Comparison of ENCODE assay signal across 8 cellular contexts in the genomic region with DNA sequence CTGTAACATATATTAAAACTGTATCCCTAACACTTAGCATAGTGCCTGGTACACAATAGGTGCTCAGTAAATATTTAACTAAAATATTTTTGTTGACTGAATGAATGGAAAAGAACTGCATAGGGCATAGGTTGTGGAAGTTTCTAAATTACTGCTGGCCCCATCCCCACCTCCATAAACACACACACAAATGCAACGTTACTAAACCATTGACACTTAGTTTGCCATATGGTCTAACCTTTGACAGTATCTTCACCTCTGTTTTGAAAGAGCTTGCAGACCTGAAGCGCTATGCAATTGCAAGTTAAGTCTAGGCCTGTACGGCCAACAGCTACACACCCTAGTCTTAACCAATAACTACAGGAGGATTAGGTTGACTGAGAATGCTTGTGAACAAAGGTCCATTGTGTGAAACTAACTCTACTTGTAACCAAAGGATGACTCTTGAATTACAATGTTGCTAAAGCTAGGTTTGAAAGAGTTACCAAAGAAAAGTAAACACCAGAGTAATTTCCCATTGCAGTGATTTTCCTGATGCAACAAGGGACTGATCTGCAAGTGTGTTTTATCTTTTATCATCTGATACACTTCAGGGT. TPM values are rescaled to one million over a fixed set of nuclear protein-coding genes. Genes with fewer than 3 reads are reported as not detected.
DNase-seq lines count a peak whose midpoint lies in the region; ATAC-seq, FAIRE-seq and TF ChIP-seq lines count a peak whose summit lies in the region.

No MANE protein-coding gene starts in this region.

- peaks cover 23% of the 10 kb centered on the region for H3K4me1 ChIP-seq in keratinocyte (ENCODE audit: control insufficient read depth, extremely low read depth, insufficient read depth, low read length)

- dilution Hi-C loops in keratinocyte (cut with MboI; ENCODE audit: extremely low pct_ligation_motif_present, low sequenced_read_pairs) = no loop called here

- peaks cover 24% of the 10 kb centered on the region for H3K4me1 Mint-ChIP-seq in activated CD8-positive, alpha-beta memory T cell treated with anti-CD3 and anti-CD28 coated beads, Interleukin-2, amount 10 ng/mL, durations not matched to agents 7 days and 5 days
- H3K4me1 Mint-ChIP-seq in activated CD8-positive, alpha-beta T cell treated with anti-CD3 and anti-CD28 coated beads for 36 hours (ENCODE audit: low read depth) = peaks cover 21% of the 10 kb centered on the region

- H3K27ac ChIP-seq in keratinocyte (ENCODE audit: control insufficient read depth, insufficient read depth, low read length) (peak overlapping the region; percentile 48), temporal lobe (ENCODE audit: low read depth, low read length) (peak overlapping the region; percentile 87)

- H3K9me3 ChIP-seq in keratinocyte (ENCODE audit: control insufficient read depth, low read depth, low read length) = no peaks in the 10 kb centered on the region

- intact Hi-C loops in activated CD8-positive, alpha-beta T cell treated with anti-CD3 and anti-CD28 coated beads for 36 hours (cut with micrococcal nuclease) = no loop called here

- no peaks in the 10 kb centered on the region for H3K27me3 ChIP-seq in keratinocyte (ENCODE audit: control insufficient read depth, extremely low read depth, insufficient read depth, low read length)

- H3K4me3 ChIP-seq in keratinocyte (ENCODE audit: control insufficient read depth in 2 of 3, extremely low read depth in 1 of 3, insufficient read depth in 2 of 3, low read depth in 1 of 3, low read length in 3 of 3) = no peak overlapping the region

- H3K27ac Mint-ChIP-seq in activated CD8-positive, alpha-beta memory T cell treated with anti-CD3 and anti-CD28 coated beads, Interleukin-2, amount 10 ng/mL, durations not matched to agents 7 days and 5 days = no peak overlapping the region
- H3K27ac Mint-ChIP-seq in activated CD8-positive, alpha-beta T cell treated with anti-CD3 and anti-CD28 coated beads for 36 hours = no peak overlapping the region

- H4K20me1 ChIP-seq in keratinocyte (ENCODE audit: control insufficient read depth, extremely low read depth, insufficient read depth, low read length) = no peaks in the 10 kb centered on the region

- no peak for TF ChIP-seq CTCF in activated CD8-positive, alpha-beta T cell treated with anti-CD3 and anti-CD28 coated beads for 36 hours (IDR thresholded peaks at IDR 0.05)
- no peak for TF ChIP-seq CTCF in keratinocyte (optimal IDR thresholded peaks at IDR 0.05 in 1 of 3, IDR thresholded peaks at IDR 0.05 in 1 of 3, conservative IDR thresholded peaks at IDR 0.05 in 1 of 3; ENCODE audit: extremely low read depth in 1 of 3, insufficient read depth in 2 of 3, low read length in 3 of 3)

- no peaks in the 10 kb centered on the region for H3K79me2 ChIP-seq in keratinocyte (ENCODE audit: control insufficient read depth, insufficient read depth, low read length)

- H3K9ac ChIP-seq in keratinocyte (ENCODE audit: control insufficient read depth, extremely low read depth, insufficient read depth, low read length) = peak overlapping the region; percentile 66

- H3K4me3 Mint-ChIP-seq in activated CD8-positive, alpha-beta memory T cell treated with anti-CD3 and anti-CD28 coated beads, Interleukin-2, amount 10 ng/mL, durations not matched to agents 7 days and 5 days = peak overlapping the region; percentile 65
- H3K4me3 Mint-ChIP-seq in activated CD8-positive, alpha-beta T cell treated with anti-CD3 and anti-CD28 coated beads for 36 hours = peak overlapping the region; percentile 68

- DNase-seq in activated CD8-positive, alpha-beta memory T cell treated with anti-CD3 and anti-CD28 coated beads, Interleukin-2, amount 10 ng/mL, durations not matched to agents 7 days and 5 days = no peak
- no peak for DNase-seq in activated CD8-positive, alpha-beta memory T cell treated with anti-CD3 and anti-CD28 coated beads, Interleukin-2, amount 50 U/mL, for 4 hours
- no peak for DNase-seq in activated CD8-positive, alpha-beta T cell treated with anti-CD3 and anti-CD28 coated beads for 36 hours
- DNase-seq in keratinocyte (ENCODE audit: low read depth, low spot score) = peak; percentile 35
- no peak for DNase-seq in NCI-H1694 (lab: John Stamatoyannopoulos, UW)
- no peak for DNase-seq in middle frontal gyrus (ENCODE audit: extremely low spot score, low spot score)

- no peaks in the 10 kb centered on the region for H3K36me3 Mint-ChIP-seq in activated CD8-positive, alpha-beta memory T cell treated with anti-CD3 and anti-CD28 coated beads, Interleukin-2, amount 10 ng/mL, durations not matched to agents 7 days and 5 days
- no peaks in the 10 kb centered on the region for H3K36me3 Mint-ChIP-seq in activated CD8-positive, alpha-beta T cell treated with anti-CD3 and anti-CD28 coated beads for 36 hours (ENCODE audit: low read depth)

- POLR2A ChIA-PET in activated CD8-positive, alpha-beta T cell treated with anti-CD3 and anti-CD28 coated beads for 36 hours (lab: Charles Lee) = interaction anchor here (0.6 kb wide), 1 partner anchor 320 kb away, joined by 3 read pairs; no protein-coding TSS in a partner anchor

- no peaks in the 10 kb centered on the region for H3K9me3 Mint-ChIP-seq in activated CD8-positive, alpha-beta memory T cell treated with anti-CD3 and anti-CD28 coated beads, Interleukin-2, amount 10 ng/mL, durations not matched to agents 7 days and 5 days (ENCODE audit: low read depth)
- no peaks in the 10 kb centered on the region for H3K9me3 Mint-ChIP-seq in activated CD8-positive, alpha-beta T cell treated with anti-CD3 and anti-CD28 coated beads for 36 hours

- ATAC-seq in activated CD8-positive, alpha-beta memory T cell treated with anti-CD3 and anti-CD28 coated beads, Interleukin-2, amount 10 ng/mL, durations not matched to agents 7 days and 5 days = no peak
- peak; percentile 8 for ATAC-seq in activated CD8-positive, alpha-beta T cell treated with anti-CD3 and anti-CD28 coated beads for 36 hours
- ATAC-seq in HG03460 (IDR thresholded peaks at IDR 0.05; ENCODE audit: unreplicated experiment) = no peak

- no peaks in the 10 kb centered on the region for H3K36me3 ChIP-seq in keratinocyte (ENCODE audit: control insufficient read depth in 2 of 2, extremely low read depth in 1 of 2, insufficient read depth in 2 of 2, low read length in 2 of 2)

- H2AFZ ChIP-seq in keratinocyte (ENCODE audit: control insufficient read depth, low read length) = peak overlapping the region; percentile 24

- CTCF ChIA-PET in activated CD8-positive, alpha-beta memory T cell treated with anti-CD3 and anti-CD28 coated beads, Interleukin-2, amount 10 ng/mL, durations not matched to agents 7 days and 5 days (lab: Charles Lee) = interaction anchor here (1.0 kb wide), 2 partner anchors 16 to 23 kb away, joined by 3 read pairs; no protein-coding TSS in a partner anchor
- CTCF ChIA-PET in activated CD8-positive, alpha-beta T cell treated with anti-CD3 and anti-CD28 coated beads for 36 hours (lab: Charles Lee) = interaction anchor here (1.0 to 2.2 kb wide), 4 partner anchors 12 to 130 kb away, joined by 3 to 8 read pairs (median 4); no protein-coding TSS in a partner anchor

- H3K27me3 Mint-ChIP-seq in activated CD8-positive, alpha-beta memory T cell treated with anti-CD3 and anti-CD28 coated beads, Interleukin-2, amount 10 ng/mL, durations not matched to agents 7 days and 5 days = peaks cover 16% of the 10 kb centered on the region
- no peaks in the 10 kb centered on the region for H3K27me3 Mint-ChIP-seq in activated CD8-positive, alpha-beta T cell treated with anti-CD3 and anti-CD28 coated beads for 36 hours

- H3K4me2 ChIP-seq in keratinocyte (ENCODE audit: control insufficient read depth, extremely low read depth, insufficient read depth, low read depth, low read length) = peak overlapping the region; percentile 82

- peak; percentile 91 for FAIRE-seq in keratinocyte (lab: Jason Lieb, UNC)

- no peaks in the 10 kb centered on the region for H3K9me1 ChIP-seq in keratinocyte (ENCODE audit: control insufficient read depth, extremely low read depth, insufficient read depth, low read length)

RNA-seq across cellular contexts. Expression of a gene that starts 0.9 kb away (rescaled TPM):
- total RNA-seq in activated CD8-positive, alpha-beta memory T cell treated with anti-CD3 and anti-CD28 coated beads, Interleukin-2, amount 10 ng/mL, durations not matched to agents 7 days and 5 days = under 1 TPM in 1 of 2 experiments, not detected in 1; 0.14 TPM
- total RNA-seq in activated CD8-positive, alpha-beta T cell treated with anti-CD3 and anti-CD28 coated beads for 36 hours = under 1 TPM; 0.09 to 0.20 TPM
- 0.91 to 1.6 TPM (median 1.1 TPM) in 3 replicates for polyA plus RNA-seq in keratinocyte
- 4.4 TPM for polyA plus RNA-seq in keratinocyte (2011; ENCODE audit: low read depth)
- 0.73 and 1.2 TPM in 2 replicates for polyA plus RNA-seq in keratinocyte (2011; cell fraction: cytosol; rRNA removed)
- polyA plus RNA-seq in keratinocyte (2011; cell fraction: nucleus; rRNA removed) = 1.8 and 2.7 TPM in 2 replicates
- 2.0 and 8.8 TPM in 2 replicates for polyA plus RNA-seq in keratinocyte (2012; ENCODE audit: low replicate concordance)
- polyA minus RNA-seq in keratinocyte = 0.30 to 1.3 TPM (median 0.79 TPM) in 3 replicates
- polyA minus RNA-seq in keratinocyte (2011; cell fraction: cytosol; rRNA and poly(A)+ RNA removed) = not detected
- polyA minus RNA-seq in keratinocyte (2011; cell fraction: nucleus; rRNA and poly(A)+ RNA removed) = 0.42 and 1.3 TPM in 2 replicates
- total RNA-seq in temporal lobe = 2.5 TPM

RNA-seq across cellular contexts. Expression of a gene that starts 5.9 kb away (rescaled TPM):
- 10 to 100 TPM; 35.5 to 38.3 TPM for total RNA-seq in activated CD8-positive, alpha-beta memory T cell treated with anti-CD3 and anti-CD28 coated beads, Interleukin-2, amount 10 ng/mL, durations not matched to agents 7 days and 5 days
- 10 to 100 TPM; 31.5 to 32.9 TPM for total RNA-seq in activated CD8-positive, alpha-beta T cell treated with anti-CD3 and anti-CD28 coated beads for 36 hours
- 5.4 to 14.1 TPM (median 5.6 TPM) in 3 replicates for polyA plus RNA-seq in keratinocyte
- polyA plus RNA-seq in keratinocyte (2011; ENCODE audit: low read depth) = 15.7 TPM
- 11.5 and 13.5 TPM in 2 replicates for polyA plus RNA-seq in keratinocyte (2011; cell fraction: cytosol; rRNA removed)
- polyA plus RNA-seq in keratinocyte (2011; cell fraction: nucleus; rRNA removed) = 9.4 and 10.6 TPM in 2 replicates
- polyA plus RNA-seq in keratinocyte (2012; ENCODE audit: low replicate concordance) = 7.0 and 8.8 TPM in 2 replicates
- polyA minus RNA-seq in keratinocyte = 9.5 to 14.6 TPM (median 11.3 TPM) in 3 replicates
- 10.4 TPM for polyA minus RNA-seq in keratinocyte (2011; cell fraction: cytosol; rRNA and poly(A)+ RNA removed)
- polyA minus RNA-seq in keratinocyte (2011; cell fraction: nucleus; rRNA and poly(A)+ RNA removed) = 9.5 and 18.8 TPM in 2 replicates
- 17.9 TPM for total RNA-seq in temporal lobe
